ENCODE assay signal across 29 cellular contexts in the genomic region with DNA sequence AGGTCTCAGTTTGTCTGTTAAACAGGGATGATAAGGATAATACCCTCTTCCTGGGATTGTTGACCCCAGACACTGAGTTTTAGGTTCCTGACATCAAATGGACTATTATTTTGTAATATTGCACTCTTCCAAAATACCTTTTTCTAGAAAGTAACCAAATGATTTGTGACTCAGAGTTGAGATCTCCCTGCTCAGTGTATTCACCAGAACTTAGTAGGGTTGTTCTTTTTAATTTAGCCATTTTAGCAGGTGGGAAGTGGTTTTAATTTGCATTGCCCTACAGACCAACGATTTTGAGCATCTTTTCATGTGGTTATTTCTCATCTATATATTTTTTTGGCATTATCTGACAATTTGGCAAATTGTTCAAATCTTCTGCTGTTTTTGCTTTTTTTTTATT.
"Had no signal": no experiment of that assay in that cellular context is flagged by ENCODE, and none has a peak within 500 bp of the region (broad histone marks: within the 10 kb centered on the region; RNA-seq: fewer than 3 reads in every experiment).

No MANE protein-coding gene starts in this region.

- H3K36me3 ChIP-seq: colonic mucosa, esophagus muscularis mucosa, esophagus squamous epithelium, gastrocnemius medialis, gastroesophageal sphincter, heart left ventricle, heart right ventricle had no signal

- DNase-seq: colonic mucosa; cortex of kidney; dermis blood vessel endothelial cell; dorsolateral prefrontal cortex; effector CD4-positive, alpha-beta T cell; effector CD8-positive, alpha-beta T cell; effector memory CD4-positive, alpha-beta T cell; effector memory CD8-positive, alpha-beta T cell; endodermal cell; erythroblast; esophagus squamous epithelium; foreskin fibroblast; foreskin keratinocyte; foreskin melanocyte; gastrocnemius medialis; glutamatergic neuron; head of caudate nucleus; heart left ventricle; heart right ventricle had no signal

- H3K4me3 ChIP-seq: colonic mucosa, coronary artery, dorsolateral prefrontal cortex, esophagus muscularis mucosa, esophagus squamous epithelium, gastrocnemius medialis, gastroesophageal sphincter, heart left ventricle, heart right ventricle, hepatocyte had no signal

- H3K79me2 ChIP-seq: hepatocyte had no signal

- H2AFZ ChIP-seq: hepatocyte had no signal

- H3K4me1 ChIP-seq: colonic mucosa, foreskin keratinocyte had no signal

- ATAC-seq: effector memory CD8-positive, alpha-beta T cell; esophagus mucosa; foreskin keratinocyte; gastrocnemius medialis; gastroesophageal sphincter; heart left ventricle; heart right ventricle had no signal

- H3K27me3 ChIP-seq: colonic mucosa, dorsolateral prefrontal cortex, esophagus muscularis mucosa, esophagus squamous epithelium, gastrocnemius medialis, gastroesophageal sphincter, heart left ventricle, heart right ventricle had no signal

- FAIRE-seq: colon, endometrium, endothelial cell of umbilical vein, frontal cortex had no signal

- H3K4me2 ChIP-seq: hepatocyte had no signal

- H3K27ac ChIP-seq: colonic mucosa, coronary artery, dorsolateral prefrontal cortex, epithelial cell of prostate, esophagus muscularis mucosa, esophagus squamous epithelium, foreskin keratinocyte, gastrocnemius medialis, gastroesophageal sphincter, heart left ventricle, heart right ventricle, hepatocyte had no signal

- H3K9me3 ChIP-seq: colonic mucosa, gastrocnemius medialis had no signal
